In genomic region chr17:16435951-16436886, GRCh38 we compare ENCODE assay signal across 1 cellular context.
TF ChIP-seq lines count a peak whose summit lies in the region.

No MANE protein-coding gene starts in this region.

TF ChIP-seq in HepG2, 621 proteins besides CTCF, POLR2A, EP300 and RAD21 (continued from another document and continues in another):
- TF ChIP-seq ARID5B (CRISPR knock-in tag; IDR thresholded peaks at IDR 0.05), result no peak; the same call in 1 of the 2 replicates
- peak; percentile 68 for TF ChIP-seq RARA (CRISPR knock-in tag; IDR thresholded peaks at IDR 0.05)
- TF ChIP-seq SP5 (CRISPR knock-in tag; IDR thresholded peaks at IDR 0.05; ENCODE audit: borderline replicate concordance, low read depth), result no peak
- TF ChIP-seq ZNF816 (CRISPR knock-in tag; IDR thresholded peaks at IDR 0.05; ENCODE audit: borderline replicate concordance), result no peak
- TF ChIP-seq GZF1 (CRISPR knock-in tag; IDR thresholded peaks at IDR 0.05), result no peak
- TF ChIP-seq ZNF616 (CRISPR knock-in tag; IDR thresholded peaks at IDR 0.05; ENCODE audit: low read depth), result no peak
- no peak for TF ChIP-seq ZBTB1 (CRISPR knock-in tag; IDR thresholded peaks at IDR 0.05; ENCODE audit: borderline replicate concordance)
- no peak for TF ChIP-seq PBX2 (CRISPR knock-in tag; IDR thresholded peaks at IDR 0.05)
- TF ChIP-seq ZFP82 (CRISPR knock-in tag; IDR thresholded peaks at IDR 0.05; ENCODE audit: borderline replicate concordance), result no peak
- no peak for TF ChIP-seq SRF (IDR thresholded peaks at IDR 0.05; ENCODE audit: low read depth, low read length)
- TF ChIP-seq RFX1 (IDR thresholded peaks at IDR 0.05), result no peak
- TF ChIP-seq SMC3 (IDR thresholded peaks at IDR 0.05; ENCODE audit: low read length), result no peak
- TF ChIP-seq ZKSCAN8 (CRISPR knock-in tag; IDR thresholded peaks at IDR 0.05; ENCODE audit: borderline replicate concordance), result no peak
- TF ChIP-seq ZZZ3 (CRISPR knock-in tag; IDR thresholded peaks at IDR 0.05; ENCODE audit: borderline replicate concordance), result no peak
- TF ChIP-seq ZNF326 (CRISPR knock-in tag; IDR thresholded peaks at IDR 0.05; ENCODE audit: borderline replicate concordance), result no peak
- TF ChIP-seq ZNF572 (CRISPR knock-in tag; IDR thresholded peaks at IDR 0.05), result no peak
- TF ChIP-seq DR1 (CRISPR knock-in tag; IDR thresholded peaks at IDR 0.05), result no peak
- TF ChIP-seq HMGA1 (CRISPR knock-in tag; conservative IDR thresholded peaks at IDR 0.05), result no peak
- no peak for TF ChIP-seq RBAK (CRISPR knock-in tag; IDR thresholded peaks at IDR 0.05)
- no peak; the same call in 1 of the 2 replicates for TF ChIP-seq THRA (CRISPR knock-in tag; IDR thresholded peaks at IDR 0.05; ENCODE audit: borderline replicate concordance)
- TF ChIP-seq GRHL1 (CRISPR knock-in tag; conservative IDR thresholded peaks at IDR 0.05), result no peak
- no peak for TF ChIP-seq STAG1 (CRISPR knock-in tag; IDR thresholded peaks at IDR 0.05)
- TF ChIP-seq ZBTB33 (CRISPR knock-in tag; IDR thresholded peaks at IDR 0.05), result no peak
- no peak for TF ChIP-seq ZSCAN9 (CRISPR knock-in tag; IDR thresholded peaks at IDR 0.05; ENCODE audit: borderline replicate concordance)
- TF ChIP-seq HOXD1 (CRISPR knock-in tag; IDR thresholded peaks at IDR 0.05), result no peak
- no peak for TF ChIP-seq CAMTA2 (CRISPR knock-in tag; IDR thresholded peaks at IDR 0.05; ENCODE audit: borderline replicate concordance)
- TF ChIP-seq ZNF264 (CRISPR knock-in tag; IDR thresholded peaks at IDR 0.05), result no peak
- no peak for TF ChIP-seq AKAP8 (CRISPR knock-in tag; IDR thresholded peaks at IDR 0.05)
- TF ChIP-seq THAP11 (CRISPR knock-in tag; IDR thresholded peaks at IDR 0.05), result peak; percentile 23; the same call in 1 of the 2 replicates
- no peak for TF ChIP-seq ZNF746 (CRISPR knock-in tag; IDR thresholded peaks at IDR 0.05)
- TF ChIP-seq ZNF777 (CRISPR knock-in tag; IDR thresholded peaks at IDR 0.05), result no peak
- no peak for TF ChIP-seq ZNF510 (CRISPR knock-in tag; IDR thresholded peaks at IDR 0.05; ENCODE audit: low read depth)
- TF ChIP-seq ZNF101 (CRISPR knock-in tag; IDR thresholded peaks at IDR 0.05; ENCODE audit: borderline replicate concordance, low read depth), result no peak
- TF ChIP-seq HDAC6 (IDR thresholded peaks at IDR 0.05; ENCODE audit: low read depth, low read length), result no peak
- TF ChIP-seq ZNF496 (CRISPR knock-in tag; IDR thresholded peaks at IDR 0.05; ENCODE audit: insufficient replicate concordance), result no peak
- TF ChIP-seq ZSCAN21 (CRISPR knock-in tag; IDR thresholded peaks at IDR 0.05; ENCODE audit: borderline replicate concordance), result no peak; the same call in 1 of the 2 replicates
- no peak for TF ChIP-seq ZNF629 (CRISPR knock-in tag; conservative IDR thresholded peaks at IDR 0.05)
- no peak for TF ChIP-seq ZNF207 (IDR thresholded peaks at IDR 0.05; ENCODE audit: borderline replicate concordance)
- TF ChIP-seq PITX1 (CRISPR knock-in tag; IDR thresholded peaks at IDR 0.05), result peak; percentile 78
- TF ChIP-seq TARDBP (CRISPR knock-in tag; IDR thresholded peaks at IDR 0.05), result peak; percentile 49; the same call in 1 of the 2 replicates
- no peak for TF ChIP-seq ZBTB7B (CRISPR knock-in tag; IDR thresholded peaks at IDR 0.05)
- no peak for TF ChIP-seq ZNF577 (CRISPR knock-in tag; IDR thresholded peaks at IDR 0.05; ENCODE audit: borderline replicate concordance, low read depth)
- TF ChIP-seq DDIT3 (CRISPR knock-in tag; IDR thresholded peaks at IDR 0.05), result no peak
- TF ChIP-seq RAD51 (IDR thresholded peaks at IDR 0.05; ENCODE audit: borderline replicate concordance), result no peak
- TF ChIP-seq HMGXB4 (CRISPR knock-in tag; IDR thresholded peaks at IDR 0.05; ENCODE audit: borderline replicate concordance in 1 of 2, low read depth in 1 of 2), result no peak
- TF ChIP-seq ZNF350 (CRISPR knock-in tag; IDR thresholded peaks at IDR 0.05; ENCODE audit: borderline replicate concordance, low read depth), result 0 out of 2 replicates have a peak, but pooled peaks have one; percentile 53
- 0 out of 2 replicates have a peak, but pooled peaks have one; percentile 31 for TF ChIP-seq NR0B2 (CRISPR knock-in tag; IDR thresholded peaks at IDR 0.05)
- TF ChIP-seq ESRRA (CRISPR knock-in tag; IDR thresholded peaks at IDR 0.05; ENCODE audit: low read depth), result peak; percentile 77
- TF ChIP-seq SALL2 (CRISPR knock-in tag; IDR thresholded peaks at IDR 0.05), result no peak
- no peak for TF ChIP-seq SRSF9 (IDR thresholded peaks at IDR 0.05; ENCODE audit: borderline replicate concordance, insufficient read depth, low read depth, low read length, poor library complexity, severe bottlenecking)
- no peak for TF ChIP-seq NFYC (CRISPR knock-in tag; IDR thresholded peaks at IDR 0.05)
- no peak for TF ChIP-seq ZNF530 (CRISPR knock-in tag; IDR thresholded peaks at IDR 0.05; ENCODE audit: low read depth)
- TF ChIP-seq MEF2D (CRISPR knock-in tag; IDR thresholded peaks at IDR 0.05), result 0 out of 2 replicates have a peak, but pooled peaks have one; percentile 31
- no peak for TF ChIP-seq CHD2 (IDR thresholded peaks at IDR 0.05; ENCODE audit: low read depth, low read length)
- TF ChIP-seq SAP130 (CRISPR knock-in tag; IDR thresholded peaks at IDR 0.05; ENCODE audit: low read depth), result 0 out of 2 replicates have a peak, but pooled peaks have one; percentile 10
- 0 out of 2 replicates have a peak, but pooled peaks have one; percentile 21 for TF ChIP-seq PRDM10 (CRISPR knock-in tag; IDR thresholded peaks at IDR 0.05; ENCODE audit: low read depth)
- TF ChIP-seq ATAD3A (CRISPR knock-in tag; IDR thresholded peaks at IDR 0.05), result no peak
